Comparison of ENCODE assay signal across 8 cellular contexts in the genomic region with DNA sequence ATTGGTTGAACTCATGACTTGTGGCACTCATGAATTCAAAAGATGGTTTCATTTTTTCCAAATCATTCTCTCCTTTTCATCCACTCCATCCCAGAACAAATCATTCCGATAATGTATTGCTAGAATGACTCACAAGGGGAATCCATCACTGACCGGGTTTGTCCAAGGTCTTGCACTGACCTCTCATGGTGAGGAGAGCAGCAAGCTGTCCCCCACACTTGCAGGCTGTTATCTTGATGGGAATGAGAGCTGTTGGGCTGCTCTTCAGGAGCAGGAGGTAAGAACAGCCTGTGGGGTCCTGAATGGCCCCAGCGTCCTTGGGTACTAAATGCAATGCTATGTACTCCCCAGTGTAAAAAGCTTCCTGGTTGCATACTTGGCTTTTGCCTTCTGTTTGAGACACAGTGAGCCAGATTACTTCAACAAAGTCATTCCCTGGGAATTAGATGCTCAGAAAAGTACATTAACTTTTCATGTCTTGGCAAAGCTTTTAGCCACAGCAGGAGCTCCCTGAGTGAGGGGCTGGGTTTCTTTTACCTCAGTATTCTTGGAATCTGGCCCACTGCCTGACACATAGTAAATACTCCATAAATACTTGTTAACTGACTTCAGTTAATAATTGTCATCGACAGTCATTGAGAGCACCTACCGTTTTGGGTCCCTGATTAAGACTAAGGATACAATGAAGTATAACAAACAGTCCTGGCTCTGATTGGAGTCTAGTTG. TPM values are rescaled to one million over a fixed set of nuclear protein-coding genes. Genes with fewer than 3 reads are reported as not detected.
DNase-seq lines count a peak whose midpoint lies in the region; ATAC-seq and TF ChIP-seq lines count a peak whose summit lies in the region.

No MANE protein-coding gene starts in this region.

- no peaks in the 10 kb centered on the region for H3K9me3 ChIP-seq in right atrium auricular region
- H3K9me3 ChIP-seq in skeletal muscle satellite cell (replicated peaks; ENCODE audit: low read length), result no peaks in the 10 kb centered on the region
- no peaks in the 10 kb centered on the region for H3K9me3 ChIP-seq in PC-9 (ENCODE audit: insufficient read depth, low read depth)

- no peaks in the 10 kb centered on the region for H4K20me1 ChIP-seq in PC-9 (ENCODE audit: insufficient read depth)

- H3K4me3 ChIP-seq in right atrium auricular region (no peak overlapping the region), skeletal muscle satellite cell (ENCODE audit: low read length) (no peak overlapping the region), PC-9 (no peak overlapping the region)

- no peaks in the 10 kb centered on the region for H3K9me2 ChIP-seq in PC-9 (ENCODE audit: insufficient read depth)

- H3K27me3 ChIP-seq in right atrium auricular region, result no peaks in the 10 kb centered on the region
- no peaks in the 10 kb centered on the region for H3K27me3 ChIP-seq in skeletal muscle satellite cell (ENCODE audit: control insufficient read depth, insufficient read depth, low read length)
- H3K27me3 ChIP-seq in PC-9 (ENCODE audit: insufficient read depth, low read depth), result no peaks in the 10 kb centered on the region

- no peak overlapping the region for H2AFZ ChIP-seq in PC-9

- H3K4me1 ChIP-seq in right atrium auricular region, result peaks cover 0 to 58% of the 10 kb centered on the region in 2 donors
- H3K4me1 ChIP-seq in skeletal muscle satellite cell (ENCODE audit: control insufficient read depth, insufficient read depth, low read length), result peaks cover 65% of the 10 kb centered on the region
- H3K4me1 ChIP-seq in PC-9 (replicated peaks; ENCODE audit: insufficient read depth), result peaks cover 35% of the 10 kb centered on the region

- H3K27me3 Mint-ChIP-seq in activated T-helper 17 cell treated with anti-CD3 and anti-CD28 coated beads, Interleukin-2, amount 50 U/mL, for 72 hours, result no peaks in the 10 kb centered on the region

- intact Hi-C loops in PC-9 (cut with micrococcal nuclease; ENCODE audit: unreplicated experiment), result loop anchor here (2.0 to 10.0 kb wide), 5 partner anchors 221 to 1383 kb away; no protein-coding TSS in a partner anchor

- peaks cover 2% of the 10 kb centered on the region for H3K36me3 ChIP-seq in right atrium auricular region
- H3K36me3 ChIP-seq in skeletal muscle satellite cell (ENCODE audit: insufficient read depth, low read length), result no peaks in the 10 kb centered on the region
- H3K36me3 ChIP-seq in PC-9 (ENCODE audit: low read depth), result no peaks in the 10 kb centered on the region

- POLR2A ChIA-PET in PC-9 (lab: Charles Lee; ENCODE audit: unreplicated experiment), result interaction anchor here (0.6 kb wide), 2 partner anchors 8 to 607 kb away, joined by 3 to 4 read pairs; no protein-coding TSS in a partner anchor

- DNase-seq in HCEC 1CT (peak; percentile 77), right atrium auricular region (ENCODE audit: low spot score) (no peak), NCI-H1105 treated with DMSO at 0.1 percent for 48 hours (lab: John Stamatoyannopoulos, UW) (no peak), PC-9 (no peak), COLO829 (ENCODE audit: low spot score) (no peak)

- peak overlapping the region; percentile 23 for H3K9ac ChIP-seq in skeletal muscle satellite cell (ENCODE audit: low read depth, low read length)

- H3K4me1 Mint-ChIP-seq in activated T-helper 17 cell treated with anti-CD3 and anti-CD28 coated beads, Interleukin-2, amount 50 U/mL, for 72 hours, result peaks cover 35% of the 10 kb centered on the region

- peak overlapping the region; percentile 61 for H3K27ac Mint-ChIP-seq in activated T-helper 17 cell treated with anti-CD3 and anti-CD28 coated beads, Interleukin-2, amount 50 U/mL, for 72 hours

- CTCF ChIA-PET in PC-9 (lab: Charles Lee), result interaction anchor here (0.6 to 1.0 kb wide), 3 partner anchors 59 to 986 kb away, joined by 4 to 5 read pairs (median 4); no protein-coding TSS in a partner anchor

- peak overlapping the region; percentile 73 to 86 for H3K27ac ChIP-seq in right atrium auricular region
- no peak overlapping the region for H3K27ac ChIP-seq in PC-9

- H3F3A ChIP-seq in PC-9 (ENCODE audit: insufficient read depth, low read depth), result peaks cover 32% of the 10 kb centered on the region

- BruUV-seq in PC-9 (replicated peaks; lab: Mats Ljungman, UMichigan), result no TSS peak

- TF ChIP-seq CTCF in right atrium auricular region (IDR thresholded peaks at IDR 0.05), result peak in 1 of 2 donors; percentile 57
- no peak for TF ChIP-seq CTCF in PC-9 (conservative IDR thresholded peaks at IDR 0.05)

- H3K9me3 Mint-ChIP-seq in activated T-helper 17 cell treated with anti-CD3 and anti-CD28 coated beads, Interleukin-2, amount 50 U/mL, for 72 hours, result no peaks in the 10 kb centered on the region

- H3K4me3 Mint-ChIP-seq in activated T-helper 17 cell treated with anti-CD3 and anti-CD28 coated beads, Interleukin-2, amount 50 U/mL, for 72 hours, result peak overlapping the region; percentile 47

- no peaks in the 10 kb centered on the region for H3K79me2 ChIP-seq in PC-9 (ENCODE audit: low read depth)

- H3K36me3 Mint-ChIP-seq in activated T-helper 17 cell treated with anti-CD3 and anti-CD28 coated beads, Interleukin-2, amount 50 U/mL, for 72 hours (ENCODE audit: low read depth), result peaks cover 25% of the 10 kb centered on the region

- no peak for ATAC-seq in activated T-helper 17 cell treated with anti-CD3 and anti-CD28 coated beads, Interleukin-2, amount 50 U/mL, for 72 hours (replicated peaks)
- no peak for ATAC-seq in GM21526 (IDR thresholded peaks at IDR 0.05; ENCODE audit: low FRiP score, unreplicated experiment)

- H3K4me2 ChIP-seq in skeletal muscle satellite cell (ENCODE audit: low read length), result peak overlapping the region; percentile 10
- no peak overlapping the region for H3K4me2 ChIP-seq in PC-9

RNA-seq across cellular contexts. Expression of a gene that starts 24.1 kb away (rescaled TPM):
- total RNA-seq in activated T-helper 17 cell treated with anti-CD3 and anti-CD28 coated beads, Interleukin-2, amount 50 U/mL, for 72 hours, result 100 to 1,000 TPM; 173 to 194 TPM
- total RNA-seq in right atrium auricular region (10 to 100 TPM; 43.8 to 44.3 TPM), PC-9 (2021) (91.3 and 101 TPM in 2 replicates)
- total RNA-seq in skeletal muscle satellite cell (2012; rRNA removed), result 119 and 126 TPM in 2 replicates
